ENCODE assay signal across 16 cellular contexts in genomic region chrX:56029691-56030090, GRCh38.
DNase-seq lines count a peak whose midpoint lies in the region; ATAC-seq, FAIRE-seq and TF ChIP-seq lines count a peak whose summit lies in the region.
"Had no signal": no experiment of that assay in that cellular context is flagged by ENCODE, and none has a peak within 500 bp of the region (broad histone marks: within the 10 kb centered on the region; RNA-seq: fewer than 3 reads in every experiment).

No MANE protein-coding gene starts in this region.

- H3K27me3 ChIP-seq in right lobe of liver (no peaks in the 10 kb centered on the region), HepG2 (ENCODE audit: control insufficient read depth in 1 of 2, insufficient read depth in 2 of 2, low read length in 2 of 2) (no peaks in the 10 kb centered on the region), bronchial epithelial cell (ENCODE audit: control insufficient read depth, insufficient read depth, low read length) (no peaks in the 10 kb centered on the region), H7 (ENCODE audit: control insufficient read depth, insufficient read depth, low read length) (no peaks in the 10 kb centered on the region)

- no peaks in the 10 kb centered on the region for H3K9me3 Mint-ChIP-seq in memory B cell
- H3K9me3 Mint-ChIP-seq: HFFc6 had no signal

- no peaks in the 10 kb centered on the region for H4K20me1 ChIP-seq in HepG2 (ENCODE audit: insufficient read depth, low read length)

- H3K4me3 Mint-ChIP-seq in memory B cell = no peak overlapping the region
- H3K4me3 Mint-ChIP-seq: CD14-positive monocyte, HFFc6 had no signal

- CTCF ChIA-PET in HepG2 (lab: Yijun Ruan, JAX; ENCODE audit: low intra/inter-chr PET ratio, low total read pairs) = no interaction called here

- H3K4me3 ChIP-seq in right lobe of liver = no peak overlapping the region
- H3K4me3 ChIP-seq in HepG2 (replicated peaks in 1 of 3; ENCODE audit: insufficient read depth in 1 of 3, low read depth in 2 of 3, low read length in 3 of 3) = no peak overlapping the region
- H3K4me3 ChIP-seq in bronchial epithelial cell (ENCODE audit: low read depth, low read length) = no peak overlapping the region
- no peak overlapping the region for H3K4me3 ChIP-seq in H7 (ENCODE audit: insufficient read depth, low read depth, low read length)

- H3K79me2 ChIP-seq in HepG2 (ENCODE audit: insufficient read depth, low read length) = no peaks in the 10 kb centered on the region

- no peaks in the 10 kb centered on the region for H3K27me3 Mint-ChIP-seq in memory B cell

- peaks cover 10% of the 10 kb centered on the region for H3K4me1 Mint-ChIP-seq in memory B cell
- H3K4me1 Mint-ChIP-seq: CD14-positive monocyte had no signal

- TF ChIP-seq RAD21 in HepG2 (CRISPR knock-in tag; IDR thresholded peaks at IDR 0.05) = no peak

- H3K36me3 Mint-ChIP-seq in memory B cell = no peaks in the 10 kb centered on the region
- H3K36me3 Mint-ChIP-seq: CD14-positive monocyte had no signal

- in situ Hi-C loops in HepG2 (cut with HindIII; ENCODE audit: extremely low pct_ligation_motif_present, low pct_unique_long_range_greater_than_20kb) = no loop called here

- FAIRE-seq in HepG2 (lab: Jason Lieb, UNC) = no peak
- FAIRE-seq in bronchial epithelial cell (lab: Jason Lieb, UNC) = no peak
- FAIRE-seq: D721Med, H1, HTR-8/SVneo had no signal

- intact Hi-C loops in right lobe of liver (cut with DNase I) = no loop called here
- intact Hi-C loops in HepG2 (cut with micrococcal nuclease; ENCODE audit: unreplicated experiment) = no loop called here

- 27% methylated on average over 8 of the region's 8 CpGs for WGBS in right lobe of liver (ENCODE audit: insufficient coverage, low coverage, low lambda C conversion rate, missing lambda C conversion rate)
- 4% methylated on average over 8 of the region's 8 CpGs for WGBS in HepG2 (ENCODE audit: low lambda C conversion rate)

- H3K4me2 ChIP-seq in HepG2 (ENCODE audit: low read depth, low read length) = no peak overlapping the region

- BruUV-seq in HepG2 (replicated peaks; lab: Mats Ljungman, UMichigan) = no TSS peak

- H3K27ac Mint-ChIP-seq in memory B cell = peak overlapping the region; percentile 45
- H3K27ac Mint-ChIP-seq: CD14-positive monocyte, HFFc6 had no signal

- POLR2A ChIA-PET in HepG2 (lab: Yijun Ruan, JAX) = no interaction called here

- ATAC-seq in right lobe of liver (peak; percentile 79 to 98 (median 92)), HepG2 (no peak), memory B cell (ENCODE audit: low read depth) (no peak)

- H2AFZ ChIP-seq in HepG2 (ENCODE audit: low read length) = no peak overlapping the region

- TF ChIP-seq EP300 in HepG2 (IDR thresholded peaks at IDR 0.05; ENCODE audit: low read depth in 2 of 2, low read length in 2 of 2) (no peak), HepG2 (CRISPR knock-in tag; IDR thresholded peaks at IDR 0.05; ENCODE audit: borderline replicate concordance) (no peak)

- no peaks in the 10 kb centered on the region for H3K9me3 ChIP-seq in right lobe of liver
- H3K9me3 ChIP-seq in HepG2 (ENCODE audit: low read length) = no peaks in the 10 kb centered on the region

- H3K4me1 ChIP-seq in right lobe of liver = peaks cover 0 to 4% (median 0%) of the 10 kb centered on the region in 4 donors
- no peaks in the 10 kb centered on the region for H3K4me1 ChIP-seq in HepG2 (ENCODE audit: insufficient read depth, low read length)

- H3K36me3 ChIP-seq in right lobe of liver = no peaks in the 10 kb centered on the region
- no peaks in the 10 kb centered on the region for H3K36me3 ChIP-seq in HepG2 (replicated peaks in 1 of 2; ENCODE audit: control insufficient read depth in 1 of 2, insufficient read depth in 2 of 2, low read length in 2 of 2)
- H3K36me3 ChIP-seq in bronchial epithelial cell (ENCODE audit: control insufficient read depth, insufficient read depth, low read length) = no peaks in the 10 kb centered on the region
- H3K36me3 ChIP-seq in H7 (replicated peaks; ENCODE audit: control insufficient read depth, insufficient read depth, low read length) = no peaks in the 10 kb centered on the region

- DNase-seq in right lobe of liver (peak; percentile 53 to 66 (median 64)), HepG2 (ENCODE audit: low spot score) (no peak), bronchial epithelial cell (ENCODE audit: low read depth) (peak; percentile 44), memory B cell (ENCODE audit: low spot score in 2 of 2) (no peak), anterior cingulate cortex (lab: John Stamatoyannopoulos, UW) (no peak), H7 (no peak), NOMO-1 (lab: John Stamatoyannopoulos, UW; ENCODE audit: unreplicated experiment in 2 of 2) (no peak)
- DNase-seq: DMS153, GF-D8, HCEC 1CT, HFFc6 had no signal

- no peak for TF ChIP-seq CTCF in right lobe of liver (IDR thresholded peaks at IDR 0.05)
- no peak for TF ChIP-seq CTCF in HepG2 (CRISPR knock-in tag; IDR thresholded peaks at IDR 0.05)
- TF ChIP-seq CTCF in bronchial epithelial cell (IDR thresholded peaks at IDR 0.05; ENCODE audit: insufficient read depth, low read length, severe bottlenecking) = no peak

- no peak overlapping the region for H3K9ac ChIP-seq in HepG2 (ENCODE audit: insufficient read depth, low read depth, low read length)

- TF ChIP-seq POLR2A in right lobe of liver (IDR thresholded peaks at IDR 0.05) (no peak), HepG2 (IDR thresholded peaks at IDR 0.05; ENCODE audit: insufficient read depth in 1 of 2, low read depth in 2 of 2, low read length in 2 of 2) (no peak)

- H3K27ac ChIP-seq in right lobe of liver (no peak overlapping the region), HepG2 (ENCODE audit: extremely low read length, insufficient read depth, low read length) (no peak overlapping the region)
- H3K27ac ChIP-seq: 22Rv1 had no signal

TF ChIP-seq in HepG2, 621 proteins besides CTCF, POLR2A, EP300 and RAD21 (continues in another document):
- TF ChIP-seq ZNF674 (CRISPR knock-in tag; IDR thresholded peaks at IDR 0.05; ENCODE audit: low read depth) = no peak
- no peak for TF ChIP-seq ZNF616 (CRISPR knock-in tag; IDR thresholded peaks at IDR 0.05; ENCODE audit: low read depth)
- no peak for TF ChIP-seq ELF3 (CRISPR knock-in tag; IDR thresholded peaks at IDR 0.05)
- no peak for TF ChIP-seq DPF2 (CRISPR knock-in tag; IDR thresholded peaks at IDR 0.05; ENCODE audit: borderline replicate concordance, low read depth)
- no peak for TF ChIP-seq SALL2 (CRISPR knock-in tag; IDR thresholded peaks at IDR 0.05)
- no peak for TF ChIP-seq ZGPAT (CRISPR knock-in tag; IDR thresholded peaks at IDR 0.05)
- no peak for TF ChIP-seq MTERF4 (CRISPR knock-in tag; IDR thresholded peaks at IDR 0.05)
- TF ChIP-seq ARID4A (CRISPR knock-in tag; IDR thresholded peaks at IDR 0.05; ENCODE audit: borderline replicate concordance) = no peak

Comparison
In these comparisons a context has a peak if more than half of its experiments do, and no peak if none do; other contexts are left out.
1. ATAC-seq: peak in right lobe of liver (4 of 4); none in HepG2 (single experiment) and memory B cell (single experiment).
2. DNase-seq: peak in right lobe of liver (3 of 3) and bronchial epithelial cell (single experiment); none in HepG2 (single experiment), memory B cell (0 of 2), anterior cingulate cortex (0 of 58), H7 (single experiment) and NOMO-1 (0 of 2).